ENCODE assay signal across 18 cellular contexts in the genomic region with DNA sequence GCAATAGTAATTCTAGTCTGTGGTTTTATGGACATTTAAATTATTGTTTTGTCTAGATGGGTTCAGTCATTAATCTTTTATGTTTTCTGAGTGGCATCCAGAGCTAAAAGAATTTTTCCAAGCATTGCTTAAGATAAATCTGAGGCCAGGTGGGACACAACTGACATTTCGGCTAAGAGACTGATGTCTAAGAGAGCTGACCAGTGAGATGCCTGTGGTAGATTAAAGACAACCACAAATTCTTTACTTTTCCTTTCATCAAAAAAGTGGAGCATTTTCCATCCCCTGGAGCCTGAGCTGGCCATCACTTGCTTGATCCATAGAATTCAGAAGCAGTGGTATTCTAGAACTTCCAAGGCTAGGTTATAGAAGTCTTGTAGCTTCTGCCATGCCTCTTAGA.
"Had no signal": no experiment of that assay in that cellular context is flagged by ENCODE, and none has a peak within 500 bp of the region (broad histone marks: within the 10 kb centered on the region; RNA-seq: fewer than 3 reads in every experiment).

No MANE protein-coding gene starts in this region.

- H3K4me3 ChIP-seq: coronary artery, heart right ventricle, mucosa of descending colon, prostate gland, right lobe of liver, spleen, tibial artery, upper lobe of right lung had no signal

- DNase-seq: effector CD4-positive, alpha-beta T cell; foreskin melanocyte; heart right ventricle; hypothalamus; kidney glomerular epithelial cell; mammary epithelial cell; mucosa of descending colon; retina; right lobe of liver; spleen; stimulated activated CD4-positive, alpha-beta T cell treated with anti-CD3 and anti-CD28 coated beads, Interleukin-15, amount 100 ng/mL, for 24 hours; stimulated activated CD4-positive, alpha-beta T cell treated with anti-CD3 and anti-CD28 coated beads, Interleukin-1b, Interleukin-23, amount 100 ng/mL, for 48 hours; stimulated activated CD4-positive, alpha-beta T cell treated with anti-CD3 and anti-CD28 coated beads, Interleukin-4, amount 100 ng/mL, for 24 hours; tibial artery; upper lobe of right lung had no signal

- H3K27ac ChIP-seq: coronary artery, heart right ventricle, parathyroid adenoma, prostate gland, right lobe of liver, spleen, tibial artery, upper lobe of right lung had no signal
